12 cellular contexts compared by ENCODE assay signal in genomic region chr6:111666812-111667211, GRCh38.
DNase-seq lines count a peak whose midpoint lies in the region; ATAC-seq and TF ChIP-seq lines count a peak whose summit lies in the region.
"Had no signal": no experiment of that assay in that cellular context is flagged by ENCODE, and none has a peak within 500 bp of the region (broad histone marks: within the 10 kb centered on the region; RNA-seq: fewer than 3 reads in every experiment).

No MANE protein-coding gene starts in this region.

- intact Hi-C loops in tibial artery (cut with DNase I; ENCODE audit: low total_unique reads), result no loop called here
- intact Hi-C loops in A673 (cut with micrococcal nuclease; ENCODE audit: unreplicated experiment), result no loop called here

- CTCF ChIA-PET in A673 (lab: Charles Lee), result no interaction called here

- no peak overlapping the region for H3K4me3 ChIP-seq in muscle layer of colon (ENCODE audit: low read depth in 1 of 2, low read length in 2 of 2)
- H3K4me3 ChIP-seq in tibial artery, result no peak overlapping the region
- no peak overlapping the region for H3K4me3 ChIP-seq in A673 (ENCODE audit: low read depth, low read length, poor library complexity, severe bottlenecking)
- H3K4me3 ChIP-seq: testis had no signal

- H3K27me3 Mint-ChIP-seq in activated T-cell treated with anti-CD3 and anti-CD28 coated beads, Interleukin-2, amount 50 U/mL, for 72 hours (ENCODE audit: low read depth), result no peaks in the 10 kb centered on the region
- no peaks in the 10 kb centered on the region for H3K27me3 Mint-ChIP-seq in effector memory CD8-positive, alpha-beta T cell

- TF ChIP-seq CTCF in tibial artery (IDR thresholded peaks at IDR 0.05), result no peak
- TF ChIP-seq CTCF in A673 (conservative IDR thresholded peaks at IDR 0.05; ENCODE audit: low read depth, low read length), result no peak

- peaks cover 13% of the 10 kb centered on the region for H3K4me1 Mint-ChIP-seq in activated T-cell treated with anti-CD3 and anti-CD28 coated beads, Interleukin-2, amount 50 U/mL, for 72 hours (ENCODE audit: low read depth)
- H3K4me1 Mint-ChIP-seq in effector memory CD8-positive, alpha-beta T cell (ENCODE audit: low read depth in 2 of 2), result peaks cover 19 to 20% of the 10 kb centered on the region in 2 donors

- no TSS peak for BruUV-seq in A673 (replicated peaks; lab: Mats Ljungman, UMichigan)

- DNase-seq in activated T-cell treated with anti-CD3 and anti-CD28 coated beads, Interleukin-2, amount 50 U/mL, for 72 hours, result no peak
- no peak for DNase-seq in activated T-cell treated with anti-CD3 and anti-CD28 coated beads for 4 hours
- no peak for DNase-seq in effector memory CD8-positive, alpha-beta T cell
- DNase-seq in tibial artery, result peak in 1 of 2 donors; percentile 41
- DNase-seq in RKO (ENCODE audit: low spot score), result no peak
- DNase-seq in A673 (ENCODE audit: low spot score), result no peak
- DNase-seq in DMS153 (lab: John Stamatoyannopoulos, UW), result no peak
- DNase-seq: activated CD8-positive, alpha-beta memory T cell treated with anti-CD3 and anti-CD28 coated beads, Interleukin-2, amount 50 U/mL, for 48 hours; DND-41; NCI-H2227 treated with DMSO at 0.1 percent for 48 hours; testis had no signal

- H3K27ac Mint-ChIP-seq in activated T-cell treated with anti-CD3 and anti-CD28 coated beads, Interleukin-2, amount 50 U/mL, for 72 hours, result peak overlapping the region; percentile 94
- peak overlapping the region; percentile 31 to 41 for H3K27ac Mint-ChIP-seq in effector memory CD8-positive, alpha-beta T cell

- H3K27ac ChIP-seq in muscle layer of colon (ENCODE audit: low read depth, low read length) (peak overlapping the region; percentile 57), tibial artery (peak overlapping the region; percentile 32 to 45), A673 (ENCODE audit: low read depth, low read length, poor library complexity, severe bottlenecking) (no peak overlapping the region)

- H3K9me3 Mint-ChIP-seq in activated T-cell treated with anti-CD3 and anti-CD28 coated beads, Interleukin-2, amount 50 U/mL, for 72 hours, result no peaks in the 10 kb centered on the region
- no peaks in the 10 kb centered on the region for H3K9me3 Mint-ChIP-seq in effector memory CD8-positive, alpha-beta T cell

- H3K36me3 ChIP-seq in muscle layer of colon (ENCODE audit: insufficient read depth, low read length) (no peaks in the 10 kb centered on the region), tibial artery (peaks cover 0 to 7% (median 4%) of the 10 kb centered on the region in 3 donors), A673 (ENCODE audit: insufficient read depth, low read length, poor library complexity, severe bottlenecking) (no peaks in the 10 kb centered on the region)

- peaks cover 67% of the 10 kb centered on the region for H3K4me1 ChIP-seq in muscle layer of colon (ENCODE audit: insufficient read depth, low read length)
- H3K4me1 ChIP-seq in tibial artery, result peaks cover 0 to 58% (median 24%) of the 10 kb centered on the region in 4 donors
- no peaks in the 10 kb centered on the region for H3K4me1 ChIP-seq in A673 (ENCODE audit: insufficient read depth, low read length, poor library complexity, severe bottlenecking)

- H3K27me3 ChIP-seq in muscle layer of colon (ENCODE audit: control insufficient read depth in 1 of 2, insufficient read depth in 2 of 2, low read length in 2 of 2), result no peaks in the 10 kb centered on the region
- no peaks in the 10 kb centered on the region for H3K27me3 ChIP-seq in tibial artery
- H3K27me3 ChIP-seq in A673 (replicated peaks; ENCODE audit: insufficient read depth, low read depth, low read length, poor library complexity), result no peaks in the 10 kb centered on the region
- H3K27me3 ChIP-seq: testis had no signal

- H3K9ac ChIP-seq in muscle layer of colon (ENCODE audit: low read length), result no peak overlapping the region

- peaks cover 21 to 48% of the 10 kb centered on the region in 2 donors for H3K36me3 Mint-ChIP-seq in activated T-cell treated with anti-CD3 and anti-CD28 coated beads, Interleukin-2, amount 50 U/mL, for 72 hours (ENCODE audit: insufficient read depth in 2 of 2)
- peaks cover 96% of the 10 kb centered on the region for H3K36me3 Mint-ChIP-seq in effector memory CD8-positive, alpha-beta T cell (ENCODE audit: insufficient read depth)

- H3K4me3 Mint-ChIP-seq in activated T-cell treated with anti-CD3 and anti-CD28 coated beads, Interleukin-2, amount 50 U/mL, for 72 hours, result no peak overlapping the region
- no peak overlapping the region for H3K4me3 Mint-ChIP-seq in effector memory CD8-positive, alpha-beta T cell

- no peak for ATAC-seq in activated T-cell treated with anti-CD3 and anti-CD28 coated beads, Interleukin-2, amount 50 U/mL, for 72 hours (replicated peaks in 1 of 2)
- no peak for ATAC-seq in effector memory CD8-positive, alpha-beta T cell (replicated peaks)

- POLR2A ChIA-PET in A673 (lab: Charles Lee; ENCODE audit: low non-redundant PET), result no interaction called here

- no peaks in the 10 kb centered on the region for H3K9me3 ChIP-seq in muscle layer of colon (ENCODE audit: low read length)
- H3K9me3 ChIP-seq in tibial artery, result no peaks in the 10 kb centered on the region
- H3K9me3 ChIP-seq in A673 (ENCODE audit: low read depth, low read length, poor library complexity, severe bottlenecking), result no peaks in the 10 kb centered on the region
- H3K9me3 ChIP-seq: testis had no signal
